1 cellular context compared by ENCODE assay signal in the genomic region with DNA sequence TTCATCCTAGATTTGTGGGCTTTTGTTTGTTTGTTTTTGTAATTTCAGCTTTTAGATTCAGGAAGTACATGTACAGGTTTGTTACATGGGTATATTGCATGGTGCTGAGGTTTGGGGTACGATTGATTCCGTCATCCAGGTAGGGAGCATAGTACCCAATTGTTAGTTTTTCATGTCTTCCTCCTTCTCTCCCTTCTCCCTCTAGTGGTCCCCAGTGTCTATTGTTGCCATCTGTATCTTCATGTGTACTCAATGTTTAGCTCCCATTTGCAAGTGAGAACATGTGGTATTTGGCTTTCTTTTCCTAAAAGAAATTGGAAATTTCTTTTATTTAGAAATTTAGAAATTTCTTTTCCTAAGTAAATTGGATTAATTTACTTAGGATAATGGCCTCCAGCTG.
TF ChIP-seq lines count a peak whose summit lies in the region.

No MANE protein-coding gene starts in this region.

TF ChIP-seq in IMR-90, 13 proteins besides CTCF, POLR2A, EP300 and RAD21:
- TF ChIP-seq, protein P1, sequence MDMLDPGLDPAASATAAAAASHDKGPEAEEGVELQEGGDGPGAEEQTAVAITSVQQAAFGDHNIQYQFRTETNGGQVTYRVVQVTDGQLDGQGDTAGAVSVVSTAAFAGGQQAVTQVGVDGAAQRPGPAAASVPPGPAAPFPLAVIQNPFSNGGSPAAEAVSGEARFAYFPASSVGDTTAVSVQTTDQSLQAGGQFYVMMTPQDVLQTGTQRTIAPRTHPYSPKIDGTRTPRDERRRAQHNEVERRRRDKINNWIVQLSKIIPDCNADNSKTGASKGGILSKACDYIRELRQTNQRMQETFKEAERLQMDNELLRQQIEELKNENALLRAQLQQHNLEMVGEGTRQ (IDR thresholded peaks at IDR 0.05; ENCODE audit: low read depth, low read length): no peak
- TF ChIP-seq NFE2L2 (IDR thresholded peaks at IDR 0.05; ENCODE audit: low read depth, low read length): no peak
- TF ChIP-seq SMC3 (IDR thresholded peaks at IDR 0.05; ENCODE audit: low read depth, low read length): 0 out of 2 replicates have a peak, but pooled peaks have one; percentile 19
- no peak for TF ChIP-seq RFX5 (IDR thresholded peaks at IDR 0.05; ENCODE audit: low read depth, low read length)
- TF ChIP-seq MAFK (IDR thresholded peaks at IDR 0.05; ENCODE audit: low read depth, low read length): no peak
- no peak for TF ChIP-seq RCOR1 (IDR thresholded peaks at IDR 0.05; ENCODE audit: insufficient replicate concordance, low read length)
- TF ChIP-seq BHLHE40 (IDR thresholded peaks at IDR 0.05; ENCODE audit: low read depth, low read length): no peak
- no peak for TF ChIP-seq FOS (IDR thresholded peaks at IDR 0.05; ENCODE audit: low read depth, low read length)
- TF ChIP-seq, protein P2, sequence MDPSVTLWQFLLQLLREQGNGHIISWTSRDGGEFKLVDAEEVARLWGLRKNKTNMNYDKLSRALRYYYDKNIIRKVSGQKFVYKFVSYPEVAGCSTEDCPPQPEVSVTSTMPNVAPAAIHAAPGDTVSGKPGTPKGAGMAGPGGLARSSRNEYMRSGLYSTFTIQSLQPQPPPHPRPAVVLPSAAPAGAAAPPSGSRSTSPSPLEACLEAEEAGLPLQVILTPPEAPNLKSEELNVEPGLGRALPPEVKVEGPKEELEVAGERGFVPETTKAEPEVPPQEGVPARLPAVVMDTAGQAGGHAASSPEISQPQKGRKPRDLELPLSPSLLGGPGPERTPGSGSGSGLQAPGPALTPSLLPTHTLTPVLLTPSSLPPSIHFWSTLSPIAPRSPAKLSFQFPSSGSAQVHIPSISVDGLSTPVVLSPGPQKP (IDR thresholded peaks at IDR 0.05; ENCODE audit: borderline replicate concordance, low read depth, low read length): no peak
